In genomic region chr18:74290831-74291770, GRCh38 we compare ENCODE assay signal across 8 cellular contexts. TPM values are rescaled to one million over a fixed set of nuclear protein-coding genes. Genes with fewer than 3 reads are reported as not detected.
DNase-seq lines count a peak whose midpoint lies in the region; ATAC-seq and TF ChIP-seq lines count a peak whose summit lies in the region.

No MANE protein-coding gene starts in this region.

- peak overlapping the region; percentile 87 for H3K4me2 ChIP-seq in parathyroid adenoma (ENCODE audit: low read length)

- no peaks in the 10 kb centered on the region for H3K27me3 Mint-ChIP-seq in activated CD4-positive, alpha-beta memory T cell treated with anti-CD3 and anti-CD28 coated beads, Interleukin-2, amount 10 ng/mL, durations not matched to agents 7 days and 5 days

- peak overlapping the region; percentile 46 for H3K27ac Mint-ChIP-seq in activated CD4-positive, alpha-beta memory T cell treated with anti-CD3 and anti-CD28 coated beads, Interleukin-2, amount 10 ng/mL, durations not matched to agents 7 days and 5 days

- peaks cover 18% of the 10 kb centered on the region for H3K4me1 Mint-ChIP-seq in activated CD4-positive, alpha-beta memory T cell treated with anti-CD3 and anti-CD28 coated beads, Interleukin-2, amount 10 ng/mL, durations not matched to agents 7 days and 5 days

- peak overlapping the region; percentile 9 for H3K9ac ChIP-seq in parathyroid adenoma

- H3K79me2 ChIP-seq in parathyroid adenoma = peaks cover 21% of the 10 kb centered on the region

- peaks cover 11% of the 10 kb centered on the region for H3K4me1 ChIP-seq in parathyroid adenoma

- no peak for ATAC-seq in HG03520 (IDR thresholded peaks at IDR 0.05; ENCODE audit: unreplicated experiment)

- H3K9me3 ChIP-seq in parathyroid adenoma (ENCODE audit: control insufficient read depth, low read length) = no peaks in the 10 kb centered on the region

- POLR2A ChIA-PET in activated CD4-positive, alpha-beta memory T cell treated with anti-CD3 and anti-CD28 coated beads, Interleukin-2, amount 10 ng/mL, durations not matched to agents 7 days and 5 days (lab: Charles Lee) = no interaction called here

- no peak for TF ChIP-seq CTCF in HL-60 (IDR thresholded peaks at IDR 0.05; ENCODE audit: insufficient read depth, low read length)
- no peak for TF ChIP-seq CTCF in foreskin fibroblast (IDR thresholded peaks at IDR 0.05; ENCODE audit: low read depth, low read length)
- TF ChIP-seq CTCF in parathyroid adenoma (IDR thresholded peaks at IDR 0.05) = peak; percentile 69

- peak overlapping the region; percentile 43 for H3K4me3 Mint-ChIP-seq in activated CD4-positive, alpha-beta memory T cell treated with anti-CD3 and anti-CD28 coated beads, Interleukin-2, amount 10 ng/mL, durations not matched to agents 7 days and 5 days

- CTCF ChIA-PET in activated CD4-positive, alpha-beta memory T cell treated with anti-CD3 and anti-CD28 coated beads, Interleukin-2, amount 10 ng/mL, durations not matched to agents 7 days and 5 days (lab: Charles Lee) = no interaction called here

- H3K27ac ChIP-seq in HL-60 (replicated peaks) (peak overlapping the region; percentile 33; the same call in 1 of the 2 replicates), parathyroid adenoma (peak overlapping the region; percentile 87)

- peaks cover 3% of the 10 kb centered on the region for H3K36me3 Mint-ChIP-seq in activated CD4-positive, alpha-beta memory T cell treated with anti-CD3 and anti-CD28 coated beads, Interleukin-2, amount 10 ng/mL, durations not matched to agents 7 days and 5 days (ENCODE audit: low read depth)

- DNase-seq in D341Med (ENCODE audit: low spot score) (peak; percentile 60), HL-60 (ENCODE audit: low read depth in 1 of 2, low spot score in 1 of 2) (no peak), foreskin fibroblast (no peak), globus pallidus (ENCODE audit: low spot score) (no peak)
- no peak for DNase-seq in activated CD4-positive, alpha-beta memory T cell treated with anti-CD3 and anti-CD28 coated beads, Interleukin-2, amount 10 ng/mL, durations not matched to agents 7 days and 5 days
- DNase-seq in stimulated activated CD4-positive, alpha-beta T cell treated with anti-CD3 and anti-CD28 coated beads, Interleukin-4, amount 100 ng/mL, for 4 hours = no peak

- H3K27me3 ChIP-seq in HL-60 (ENCODE audit: insufficient read depth, poor library complexity, severe bottlenecking) = no peaks in the 10 kb centered on the region
- H3K27me3 ChIP-seq in parathyroid adenoma (ENCODE audit: control insufficient read depth, insufficient read depth, low read length) = no peaks in the 10 kb centered on the region

- no peaks in the 10 kb centered on the region for H3K9me3 Mint-ChIP-seq in activated CD4-positive, alpha-beta memory T cell treated with anti-CD3 and anti-CD28 coated beads, Interleukin-2, amount 10 ng/mL, durations not matched to agents 7 days and 5 days

- no peaks in the 10 kb centered on the region for H3K36me3 ChIP-seq in parathyroid adenoma (ENCODE audit: control insufficient read depth, insufficient read depth, low read length)

- H3K4me3 ChIP-seq in HL-60 (replicated peaks; ENCODE audit: insufficient read depth, low read length) (peak overlapping the region; percentile 99), foreskin fibroblast (ENCODE audit: low read depth in 1 of 2, low read length in 2 of 2) (peak overlapping the region; percentile 96 to 98), parathyroid adenoma (ENCODE audit: low read depth, low read length) (peak overlapping the region; percentile 97)

- peak overlapping the region; percentile 85 for H2AFZ ChIP-seq in parathyroid adenoma

RNA-seq across cellular contexts. Expression of gene CYB5A, which starts 0.7 kb away (rescaled TPM):
- total RNA-seq in activated CD4-positive, alpha-beta memory T cell treated with anti-CD3 and anti-CD28 coated beads, Interleukin-2, amount 10 ng/mL, durations not matched to agents 7 days and 5 days = 10 to 100 TPM; 20.4 to 21.9 TPM

RNA-seq across cellular contexts. Expression of gene C18orf63, which starts 24.5 kb away (rescaled TPM):
- not detected for total RNA-seq in activated CD4-positive, alpha-beta memory T cell treated with anti-CD3 and anti-CD28 coated beads, Interleukin-2, amount 10 ng/mL, durations not matched to agents 7 days and 5 days
